27 cellular contexts compared by ENCODE assay signal in the genomic region with DNA sequence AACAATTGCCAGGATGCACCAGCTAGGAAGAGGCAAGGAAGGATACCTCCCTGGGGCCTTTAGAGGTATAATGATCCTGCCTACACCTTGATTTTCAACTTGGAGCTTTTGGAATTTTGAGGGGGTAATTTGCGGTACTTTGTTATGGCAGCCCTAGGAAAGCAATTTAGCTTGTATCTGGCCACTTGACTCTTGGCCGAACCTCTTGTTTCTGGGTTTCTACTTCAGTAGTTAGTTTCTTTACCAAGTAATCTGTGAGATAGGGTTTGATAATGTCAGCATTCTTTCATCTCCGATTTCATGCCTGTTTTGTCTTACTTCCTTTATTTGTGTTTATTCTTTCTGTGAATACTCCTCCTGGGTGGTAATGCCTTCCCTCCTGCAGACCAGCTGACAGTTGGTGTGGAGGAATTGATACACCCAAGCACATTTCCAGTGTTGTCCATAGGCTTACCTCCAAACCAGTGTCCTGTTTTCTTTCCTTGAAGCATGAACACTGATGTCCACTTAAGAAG.
"Had no signal": no experiment of that assay in that cellular context is flagged by ENCODE, and none has a peak within 500 bp of the region (broad histone marks: within the 10 kb centered on the region; RNA-seq: fewer than 3 reads in every experiment).

No MANE protein-coding gene starts in this region.

- H3K4me3 ChIP-seq: adrenal gland, body of pancreas, esophagus muscularis mucosa, heart right ventricle, lung, mucosa of descending colon, ovary, psoas muscle, smooth muscle cell, suprapubic skin, tibial nerve had no signal

- H3K9me3 ChIP-seq: adrenal gland, body of pancreas, esophagus muscularis mucosa, heart right ventricle, mucosa of descending colon, ovary, psoas muscle, suprapubic skin, tibial nerve had no signal

- H3K4me3 Mint-ChIP-seq: activated CD4-positive, alpha-beta T cell treated with anti-CD3 and anti-CD28 coated beads, Interleukin-2, amount 10 ng/mL, durations not matched to agents 24 days and 14 days; activated CD8-positive, alpha-beta T cell treated with anti-CD3 and anti-CD28 coated beads for 36 hours; activated T-cell treated with anti-CD3 and anti-CD28 coated beads, Interleukin-2, amount 50 U/mL, for 72 hours; natural killer cell treated with Interleukin-12 subunit alpha and Interleukin-12 subunit beta and Interleukin-15 and Interleukin-18, amount 100 ng/mL, for 72 hours had no signal

- H3K27ac Mint-ChIP-seq: activated CD8-positive, alpha-beta T cell treated with anti-CD3 and anti-CD28 coated beads for 36 hours; activated T-cell treated with anti-CD3 and anti-CD28 coated beads, Interleukin-2, amount 50 U/mL, for 72 hours; natural killer cell treated with Interleukin-12 subunit alpha and Interleukin-12 subunit beta and Interleukin-15 and Interleukin-18, amount 100 ng/mL, for 72 hours had no signal

- H3K36me3 ChIP-seq: adrenal gland, esophagus muscularis mucosa, heart right ventricle, ovary, suprapubic skin, tibial nerve had no signal

- H3K9me3 Mint-ChIP-seq: activated CD4-positive, alpha-beta T cell treated with anti-CD3 and anti-CD28 coated beads, Interleukin-2, amount 10 ng/mL, durations not matched to agents 24 days and 14 days; activated CD8-positive, alpha-beta T cell treated with anti-CD3 and anti-CD28 coated beads for 36 hours; activated naive CD4-positive, alpha-beta T cell treated with anti-CD3 and anti-CD28 coated beads, Interleukin-2, amount 50 U/mL, for 72 hours; activated T-cell treated with anti-CD3 and anti-CD28 coated beads, Interleukin-2, amount 50 U/mL, for 72 hours; natural killer cell treated with Interleukin-12 subunit alpha and Interleukin-12 subunit beta and Interleukin-15 and Interleukin-18, amount 100 ng/mL, for 72 hours had no signal

- H3K27me3 Mint-ChIP-seq: activated CD4-positive, alpha-beta T cell treated with anti-CD3 and anti-CD28 coated beads, Interleukin-2, amount 10 ng/mL, durations not matched to agents 24 days and 14 days; activated CD8-positive, alpha-beta T cell treated with anti-CD3 and anti-CD28 coated beads for 36 hours; natural killer cell treated with Interleukin-12 subunit alpha and Interleukin-12 subunit beta and Interleukin-15 and Interleukin-18, amount 100 ng/mL, for 72 hours had no signal

- H3K27ac ChIP-seq: adrenal gland, esophagus muscularis mucosa, foreskin keratinocyte, heart right ventricle, ovary, psoas muscle, suprapubic skin, tibial nerve, VCaP had no signal

- ATAC-seq: activated CD8-positive, alpha-beta T cell treated with anti-CD3 and anti-CD28 coated beads for 36 hours; activated naive CD4-positive, alpha-beta T cell treated with anti-CD3 and anti-CD28 coated beads, Interleukin-2, amount 50 U/mL, for 72 hours; activated T-cell treated with anti-CD3 and anti-CD28 coated beads, Interleukin-2, amount 50 U/mL, for 72 hours; foreskin keratinocyte; heart right ventricle; left lobe of liver; mucosa of descending colon; natural killer cell treated with Interleukin-12 subunit alpha and Interleukin-12 subunit beta and Interleukin-15 and Interleukin-18, amount 100 ng/mL, for 72 hours; psoas muscle had no signal

- DNase-seq: activated CD4-positive, alpha-beta T cell treated with anti-CD3 and anti-CD28 coated beads, Interleukin-2, amount 10 ng/mL, durations not matched to agents 24 days and 14 days; activated CD4-positive, CD25-positive, alpha-beta regulatory T cell treated with anti-CD3 and anti-CD28 coated beads, Interleukin-2, amount 50 U/mL, for 72 hours; activated CD8-positive, alpha-beta T cell treated with anti-CD3 and anti-CD28 coated beads for 36 hours; activated naive CD4-positive, alpha-beta T cell; activated T-cell treated with anti-CD3 and anti-CD28 coated beads, Interleukin-2, amount 50 U/mL, for 72 hours; adrenal gland; aorta; body of pancreas; dermis blood vessel endothelial cell; effector CD4-positive, alpha-beta T cell; foreskin keratinocyte; heart right ventricle; mucosa of descending colon; ovary; psoas muscle; stimulated activated CD4-positive, alpha-beta T cell treated with anti-CD3 and anti-CD28 coated beads, Interleukin-1b, Interleukin-23, amount 100 ng/mL, for 48 hours; stimulated activated naive CD4-positive, alpha-beta T cell; T-helper 9 cell had no signal

- H3K27me3 ChIP-seq: adrenal gland, body of pancreas, esophagus muscularis mucosa, foreskin keratinocyte, heart right ventricle, ovary, suprapubic skin, tibial nerve had no signal
